Comparison of ENCODE assay signal across 18 cellular contexts in genomic region chr12:54187075-54187474, GRCh38. TPM values are rescaled to one million over a fixed set of nuclear protein-coding genes. Genes with fewer than 3 reads are reported as not detected.
DNase-seq lines count a peak whose midpoint lies in the region; ATAC-seq and TF ChIP-seq lines count a peak whose summit lies in the region.
"Had no signal": no experiment of that assay in that cellular context is flagged by ENCODE, and none has a peak within 500 bp of the region (broad histone marks: within the 10 kb centered on the region; RNA-seq: fewer than 3 reads in every experiment).

No MANE protein-coding gene starts in this region.

- H3K27ac ChIP-seq in DOHH2 (ENCODE audit: low read depth, low read length) = no peak overlapping the region
- no peak overlapping the region for H3K27ac ChIP-seq in left lung
- H3K27ac ChIP-seq: gastrocnemius medialis, GM23248 had no signal

- H3K4me1 ChIP-seq in DOHH2 (ENCODE audit: control insufficient read depth, low read length) = peaks cover 38% of the 10 kb centered on the region
- peaks cover 6 to 32% of the 10 kb centered on the region in 2 donors for H3K4me1 ChIP-seq in left lung

- peak overlapping the region; percentile 46; the same call in 1 of the 2 replicates for H3K4me2 ChIP-seq in DOHH2 (ENCODE audit: low read length)

- peaks cover 19% of the 10 kb centered on the region for H3K4me1 Mint-ChIP-seq in activated CD4-positive, alpha-beta T cell treated with anti-CD3 and anti-CD28 coated beads, Interleukin-2, amount 10 ng/mL, durations not matched to agents 24 days and 14 days
- peaks cover 19% of the 10 kb centered on the region for H3K4me1 Mint-ChIP-seq in activated CD8-positive, alpha-beta T cell treated with anti-CD3 and anti-CD28 coated beads, Interleukin-2, amount 10 ng/mL, durations not matched to agents 7 days and 5 days (ENCODE audit: low read depth)
- H3K4me1 Mint-ChIP-seq in naive thymus-derived CD8-positive, alpha-beta T cell = peaks cover 12 to 33% (median 30%) of the 10 kb centered on the region in 4 donors

- H3K27me3 Mint-ChIP-seq in activated CD4-positive, alpha-beta T cell treated with anti-CD3 and anti-CD28 coated beads, Interleukin-2, amount 10 ng/mL, durations not matched to agents 24 days and 14 days = peaks cover 6% of the 10 kb centered on the region
- H3K27me3 Mint-ChIP-seq in activated CD8-positive, alpha-beta T cell treated with anti-CD3 and anti-CD28 coated beads, Interleukin-2, amount 10 ng/mL, durations not matched to agents 7 days and 5 days (ENCODE audit: low read depth) = peaks cover 14% of the 10 kb centered on the region
- H3K27me3 Mint-ChIP-seq in naive thymus-derived CD8-positive, alpha-beta T cell = peaks cover under 1 to 14% (median 7%) of the 10 kb centered on the region in 5 donors

- CTCF ChIA-PET in activated CD8-positive, alpha-beta T cell treated with anti-CD3 and anti-CD28 coated beads, Interleukin-2, amount 10 ng/mL, durations not matched to agents 7 days and 5 days (lab: Charles Lee) = interaction anchor here (0.6 to 10.9 kb wide), 5 partner anchors 14 to 201 kb away, joined by 3 to 248 read pairs (median 6); partner anchors contain the start of genes HOXC10, HOXC5 and HOXC6

- intact Hi-C loops in activated CD4-positive, alpha-beta T cell treated with anti-CD3 and anti-CD28 coated beads, Interleukin-2, amount 10 ng/mL, durations not matched to agents 24 days and 14 days (cut with micrococcal nuclease) = loop anchor here (5.0 kb wide), 1 partner anchor 105 kb away; no protein-coding TSS in a partner anchor
- intact Hi-C loops in left lung (cut with DNase I) = no loop called here

- peaks cover 7% of the 10 kb centered on the region for H3K36me3 ChIP-seq in DOHH2 (ENCODE audit: control insufficient read depth, low read length)
- peaks cover 0 to 17% of the 10 kb centered on the region in 2 donors for H3K36me3 ChIP-seq in left lung

- H3K4me3 Mint-ChIP-seq in activated CD4-positive, alpha-beta T cell treated with anti-CD3 and anti-CD28 coated beads, Interleukin-2, amount 10 ng/mL, durations not matched to agents 24 days and 14 days = peak overlapping the region; percentile 17
- peak overlapping the region; percentile 26 for H3K4me3 Mint-ChIP-seq in activated CD8-positive, alpha-beta T cell treated with anti-CD3 and anti-CD28 coated beads, Interleukin-2, amount 10 ng/mL, durations not matched to agents 7 days and 5 days
- peak overlapping the region in 6 of 10 donors; percentile 15 to 83 (median 68) for H3K4me3 Mint-ChIP-seq in naive thymus-derived CD8-positive, alpha-beta T cell

- H3K9me2 ChIP-seq in DOHH2 (replicated peaks; ENCODE audit: control insufficient read depth, low read length) = no peaks in the 10 kb centered on the region

- H3F3A ChIP-seq in DOHH2 (ENCODE audit: control insufficient read depth, insufficient read depth) = no peaks in the 10 kb centered on the region

- H3K27ac Mint-ChIP-seq in activated CD4-positive, alpha-beta T cell treated with anti-CD3 and anti-CD28 coated beads, Interleukin-2, amount 10 ng/mL, durations not matched to agents 24 days and 14 days = no peak overlapping the region
- H3K27ac Mint-ChIP-seq in activated CD8-positive, alpha-beta T cell treated with anti-CD3 and anti-CD28 coated beads, Interleukin-2, amount 10 ng/mL, durations not matched to agents 7 days and 5 days = no peak overlapping the region
- no peak overlapping the region for H3K27ac Mint-ChIP-seq in naive thymus-derived CD8-positive, alpha-beta T cell

- DNase-seq in activated CD4-positive, alpha-beta T cell treated with anti-CD3 and anti-CD28 coated beads, Interleukin-2, amount 10 ng/mL, durations not matched to agents 24 days and 14 days = no peak
- DNase-seq in activated CD4-positive, alpha-beta T cell treated with anti-CD3 and anti-CD28 coated beads for 4 hours = no peak
- no peak for DNase-seq in activated CD8-positive, alpha-beta T cell treated with anti-CD3 and anti-CD28 coated beads, Interleukin-2, amount 10 ng/mL, durations not matched to agents 7 days and 5 days
- no peak for DNase-seq in naive thymus-derived CD8-positive, alpha-beta T cell
- DNase-seq in central memory CD4-positive, alpha-beta T cell = no peak
- DNase-seq in left lung (no peak), NCI-H2029 treated with DMSO at 0.1 percent for 48 hours (lab: John Stamatoyannopoulos, UW) (no peak)
- DNase-seq: activated CD4-positive, alpha-beta T cell treated with anti-CD3 and anti-CD28 coated beads, Interleukin-2, amount 50 U/mL, for 1 hour; activated effector memory CD4-positive, alpha-beta T cell treated with Interleukin-2 at 50 U/mL for 16 hours; CD4-positive, alpha-beta memory T cell; gastrocnemius medialis; GM23248; KBM-7; NCI-H1105 treated with DMSO at 0.1 percent for 48 hours; NCI-H2171 treated with DMSO at 0.1 percent for 48 hours; T-helper 9 cell had no signal

- POLR2A ChIA-PET in activated CD8-positive, alpha-beta T cell treated with anti-CD3 and anti-CD28 coated beads, Interleukin-2, amount 10 ng/mL, durations not matched to agents 7 days and 5 days (lab: Charles Lee) = no interaction called here
- POLR2A ChIA-PET in naive thymus-derived CD8-positive, alpha-beta T cell (lab: Charles Lee) = no interaction called here

- peaks cover 10% of the 10 kb centered on the region for H3K79me2 ChIP-seq in DOHH2 (ENCODE audit: control insufficient read depth, low read length)

- H3K36me3 Mint-ChIP-seq in activated CD4-positive, alpha-beta T cell treated with anti-CD3 and anti-CD28 coated beads, Interleukin-2, amount 10 ng/mL, durations not matched to agents 24 days and 14 days (ENCODE audit: low read depth) = peaks cover 15% of the 10 kb centered on the region
- peaks cover 7% of the 10 kb centered on the region for H3K36me3 Mint-ChIP-seq in activated CD8-positive, alpha-beta T cell treated with anti-CD3 and anti-CD28 coated beads, Interleukin-2, amount 10 ng/mL, durations not matched to agents 7 days and 5 days (ENCODE audit: low read depth)
- H3K36me3 Mint-ChIP-seq in naive thymus-derived CD8-positive, alpha-beta T cell = peaks cover 0 to 10% (median 1%) of the 10 kb centered on the region in 3 donors

- H3K9me3 ChIP-seq in DOHH2 (ENCODE audit: control insufficient read depth, insufficient read depth, low read length) (no peaks in the 10 kb centered on the region), left lung (no peaks in the 10 kb centered on the region)
- H3K9me3 ChIP-seq: gastrocnemius medialis had no signal

- TF ChIP-seq CTCF in DOHH2 (IDR thresholded peaks at IDR 0.05; ENCODE audit: low read depth, low read length, poor library complexity, severe bottlenecking) = no peak
- no peak for TF ChIP-seq CTCF in left lung (IDR thresholded peaks at IDR 0.05)

- no peak for ATAC-seq in activated CD8-positive, alpha-beta T cell treated with anti-CD3 and anti-CD28 coated beads, Interleukin-2, amount 10 ng/mL, durations not matched to agents 7 days and 5 days
- ATAC-seq in naive thymus-derived CD8-positive, alpha-beta T cell = no peak
- no peak for ATAC-seq in left lung
- ATAC-seq: gastrocnemius medialis, GM12878 had no signal

- no peaks in the 10 kb centered on the region; the same call in 1 of the 2 replicates for H4K20me1 ChIP-seq in DOHH2 (ENCODE audit: control insufficient read depth, insufficient read depth, low read depth, low read length)

- H3K27me3 ChIP-seq in DOHH2 (ENCODE audit: control insufficient read depth, low read length) (no peaks in the 10 kb centered on the region), left lung (peaks cover 0 to 20% of the 10 kb centered on the region in 2 donors)
- H3K27me3 ChIP-seq: gastrocnemius medialis had no signal

- H3K4me3 ChIP-seq in DOHH2 (ENCODE audit: low read length) (no peak overlapping the region), left lung (no peak overlapping the region)

- no peaks in the 10 kb centered on the region for H3K9me3 Mint-ChIP-seq in activated CD4-positive, alpha-beta T cell treated with anti-CD3 and anti-CD28 coated beads, Interleukin-2, amount 10 ng/mL, durations not matched to agents 24 days and 14 days
- H3K9me3 Mint-ChIP-seq in activated CD8-positive, alpha-beta T cell treated with anti-CD3 and anti-CD28 coated beads, Interleukin-2, amount 10 ng/mL, durations not matched to agents 7 days and 5 days (ENCODE audit: insufficient read depth) = no peaks in the 10 kb centered on the region
- H3K9me3 Mint-ChIP-seq in naive thymus-derived CD8-positive, alpha-beta T cell = no peaks in the 10 kb centered on the region
- H3K9me3 Mint-ChIP-seq: CD4-positive, alpha-beta memory T cell had no signal

RNA-seq across cellular contexts. Expression of gene SMUG1, which starts 1.7 kb away (rescaled TPM):
- 28.2 and 28.8 TPM in 2 replicates for total RNA-seq in activated CD4-positive, alpha-beta T cell treated with anti-CD3 and anti-CD28 coated beads, Interleukin-2, amount 10 ng/mL, durations not matched to agents 24 days and 14 days
- 10 to 100 TPM; 21.5 to 22.8 TPM for total RNA-seq in activated CD8-positive, alpha-beta T cell treated with anti-CD3 and anti-CD28 coated beads, Interleukin-2, amount 10 ng/mL, durations not matched to agents 7 days and 5 days
- 10 to 100 TPM; 21.0 to 22.0 TPM for total RNA-seq in naive thymus-derived CD8-positive, alpha-beta T cell
- polyA plus RNA-seq in naive thymus-derived CD8-positive, alpha-beta T cell = 10 to 100 TPM; 15.4 to 23.6 (median 17.6) TPM
- total RNA-seq in left lung = 10 to 100 TPM; 28.8 to 32.8 TPM

Comparison
In these comparisons a context has a peak if more than half of its experiments do, and no peak if none do; other contexts are left out.
1. H3K4me3 Mint-ChIP-seq: peak in every context shown above with its lines; median percentile 68 in naive thymus-derived CD8-positive, alpha-beta T cell; 26 in activated CD8-positive, alpha-beta T cell treated with anti-CD3 and anti-CD28 coated beads, Interleukin-2, amount 10 ng/mL, durations not matched to agents 7 days and 5 days; 17 in activated CD4-positive, alpha-beta T cell treated with anti-CD3 and anti-CD28 coated beads, Interleukin-2, amount 10 ng/mL, durations not matched to agents 24 days and 14 days.